4 cellular contexts compared by ENCODE assay signal in the genomic region with DNA sequence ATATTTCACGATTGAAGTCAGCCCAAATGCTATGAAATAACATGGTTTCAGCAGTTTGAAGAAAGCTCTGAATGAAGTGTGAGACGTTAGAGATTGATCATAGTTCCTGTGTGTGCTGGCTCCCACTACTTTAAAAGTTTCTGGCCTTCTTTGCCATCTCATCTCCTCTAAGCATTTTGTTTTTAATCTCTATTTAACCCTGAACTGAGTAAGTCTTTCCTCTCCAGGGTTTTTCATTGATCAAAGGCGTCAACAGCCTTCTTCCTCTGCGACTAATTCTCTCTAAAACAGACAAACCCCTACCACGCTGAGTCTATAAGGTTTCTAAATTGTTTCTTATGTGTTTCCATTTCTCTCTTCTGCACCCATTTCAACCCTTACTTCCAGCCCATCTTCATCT.
TF ChIP-seq lines count a peak whose summit lies in the region.

No MANE protein-coding gene starts in this region.

TF ChIP-seq in SK-N-SH, 30 proteins besides CTCF, POLR2A, EP300 and RAD21:
- TF ChIP-seq SMC3 (IDR thresholded peaks at IDR 0.05; ENCODE audit: low read depth, low read length), result no peak
- no peak for TF ChIP-seq NFIC (IDR thresholded peaks at IDR 0.05; ENCODE audit: borderline replicate concordance)
- TF ChIP-seq RCOR1 (IDR thresholded peaks at IDR 0.05; ENCODE audit: low read length), result no peak
- TF ChIP-seq GATA2 (CRISPR knock-in tag; IDR thresholded peaks at IDR 0.05), result no peak
- TF ChIP-seq, protein P1, sequence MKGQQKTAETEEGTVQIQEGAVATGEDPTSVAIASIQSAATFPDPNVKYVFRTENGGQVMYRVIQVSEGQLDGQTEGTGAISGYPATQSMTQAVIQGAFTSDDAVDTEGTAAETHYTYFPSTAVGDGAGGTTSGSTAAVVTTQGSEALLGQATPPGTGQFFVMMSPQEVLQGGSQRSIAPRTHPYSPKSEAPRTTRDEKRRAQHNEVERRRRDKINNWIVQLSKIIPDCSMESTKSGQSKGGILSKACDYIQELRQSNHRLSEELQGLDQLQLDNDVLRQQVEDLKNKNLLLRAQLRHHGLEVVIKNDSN (IDR thresholded peaks at IDR 0.05; ENCODE audit: borderline replicate concordance, low read depth), result no peak
- TF ChIP-seq, protein P2, sequence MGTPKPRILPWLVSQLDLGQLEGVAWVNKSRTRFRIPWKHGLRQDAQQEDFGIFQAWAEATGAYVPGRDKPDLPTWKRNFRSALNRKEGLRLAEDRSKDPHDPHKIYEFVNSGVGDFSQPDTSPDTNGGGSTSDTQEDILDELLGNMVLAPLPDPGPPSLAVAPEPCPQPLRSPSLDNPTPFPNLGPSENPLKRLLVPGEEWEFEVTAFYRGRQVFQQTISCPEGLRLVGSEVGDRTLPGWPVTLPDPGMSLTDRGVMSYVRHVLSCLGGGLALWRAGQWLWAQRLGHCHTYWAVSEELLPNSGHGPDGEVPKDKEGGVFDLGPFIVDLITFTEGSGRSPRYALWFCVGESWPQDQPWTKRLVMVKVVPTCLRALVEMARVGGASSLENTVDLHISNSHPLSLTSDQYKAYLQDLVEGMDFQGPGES (IDR thresholded peaks at IDR 0.05; ENCODE audit: low read depth, low read length), result no peak
- TF ChIP-seq POLR2AphosphoS5 (IDR thresholded peaks at IDR 0.05; ENCODE audit: low read depth, low read length), result no peak
- no peak for TF ChIP-seq FOSL2 (IDR thresholded peaks at IDR 0.05; ENCODE audit: borderline replicate concordance, low read depth)
- no peak for TF ChIP-seq SIN3A (IDR thresholded peaks at IDR 0.05; ENCODE audit: borderline replicate concordance, low read depth, low read length)
- TF ChIP-seq, protein P3, sequence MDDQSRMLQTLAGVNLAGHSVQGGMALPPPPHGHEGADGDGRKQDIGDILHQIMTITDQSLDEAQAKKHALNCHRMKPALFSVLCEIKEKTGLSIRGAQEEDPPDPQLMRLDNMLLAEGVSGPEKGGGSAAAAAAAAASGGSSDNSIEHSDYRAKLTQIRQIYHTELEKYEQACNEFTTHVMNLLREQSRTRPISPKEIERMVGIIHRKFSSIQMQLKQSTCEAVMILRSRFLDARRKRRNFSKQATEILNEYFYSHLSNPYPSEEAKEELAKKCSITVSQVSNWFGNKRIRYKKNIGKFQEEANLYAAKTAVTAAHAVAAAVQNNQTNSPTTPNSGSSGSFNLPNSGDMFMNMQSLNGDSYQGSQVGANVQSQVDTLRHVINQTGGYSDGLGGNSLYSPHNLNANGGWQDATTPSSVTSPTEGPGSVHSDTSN (IDR thresholded peaks at IDR 0.05), result no peak

TF ChIP-seq in SK-N-SH treated with all-trans-retinoic acid at 6 μM for 48 hours, 23 proteins besides CTCF, POLR2A, EP300 and RAD21:
- TF ChIP-seq ZNF565 (CRISPR knock-in tag; conservative IDR thresholded peaks at IDR 0.05; ENCODE audit: low read depth) (no peak), ZC3H10 (CRISPR knock-in tag; IDR thresholded peaks at IDR 0.05) (no peak), ISL1 (CRISPR knock-in tag; IDR thresholded peaks at IDR 0.05) (no peak), POU6F1 (CRISPR knock-in tag; IDR thresholded peaks at IDR 0.05; ENCODE audit: borderline replicate concordance, low read depth) (no peak), SNAI2 (CRISPR knock-in tag; IDR thresholded peaks at IDR 0.05) (no peak), TOX (CRISPR knock-in tag; IDR thresholded peaks at IDR 0.05; ENCODE audit: borderline replicate concordance) (no peak), PPARA (CRISPR knock-in tag; IDR thresholded peaks at IDR 0.05; ENCODE audit: borderline replicate concordance) (no peak), GLIS3 (CRISPR knock-in tag; IDR thresholded peaks at IDR 0.05) (no peak), TCF4 (CRISPR knock-in tag; IDR thresholded peaks at IDR 0.05; ENCODE audit: borderline replicate concordance) (no peak), ZNF8 (CRISPR knock-in tag; IDR thresholded peaks at IDR 0.05) (no peak), OSR1 (CRISPR knock-in tag; IDR thresholded peaks at IDR 0.05) (no peak), RARB (CRISPR knock-in tag; IDR thresholded peaks at IDR 0.05) (no peak), ZFP30 (CRISPR knock-in tag; IDR thresholded peaks at IDR 0.05) (no peak), ESRRG (CRISPR knock-in tag; IDR thresholded peaks at IDR 0.05) (no peak), ZNF70 (CRISPR knock-in tag; IDR thresholded peaks at IDR 0.05) (no peak)
- TF ChIP-seq, protein P4, sequence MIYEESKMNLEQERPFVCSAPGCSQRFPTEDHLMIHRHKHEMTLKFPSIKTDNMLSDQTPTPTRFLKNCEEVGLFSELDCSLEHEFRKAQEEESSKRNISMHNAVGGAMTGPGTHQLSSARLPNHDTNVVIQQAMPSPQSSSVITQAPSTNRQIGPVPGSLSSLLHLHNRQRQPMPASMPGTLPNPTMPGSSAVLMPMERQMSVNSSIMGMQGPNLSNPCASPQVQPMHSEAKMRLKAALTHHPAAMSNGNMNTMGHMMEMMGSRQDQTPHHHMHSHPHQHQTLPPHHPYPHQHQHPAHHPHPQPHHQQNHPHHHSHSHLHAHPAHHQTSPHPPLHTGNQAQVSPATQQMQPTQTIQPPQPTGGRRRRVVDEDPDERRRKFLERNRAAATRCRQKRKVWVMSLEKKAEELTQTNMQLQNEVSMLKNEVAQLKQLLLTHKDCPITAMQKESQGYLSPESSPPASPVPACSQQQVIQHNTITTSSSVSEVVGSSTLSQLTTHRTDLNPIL (CRISPR knock-in tag; IDR thresholded peaks at IDR 0.05; ENCODE audit: low read depth), result no peak
TF ChIP-seq in SK-N-SH treated with all-trans-retinoic acid at 6 μM for 48 hours: peak in this region for 0.

TF ChIP-seq in IMR-90, 13 proteins besides CTCF, POLR2A, EP300 and RAD21:
- TF ChIP-seq RFX5 (IDR thresholded peaks at IDR 0.05; ENCODE audit: low read depth, low read length), result no peak
TF ChIP-seq in IMR-90: peak in this region for 0.

TF ChIP-seq in WTC11, 78 proteins besides CTCF, POLR2A, EP300 and RAD21:
- TF ChIP-seq NFE2L1 (CRISPR knock-in tag; IDR thresholded peaks at IDR 0.05) (no peak), MAX (CRISPR knock-in tag; IDR thresholded peaks at IDR 0.05) (no peak), ZNF232 (CRISPR knock-in tag; IDR thresholded peaks at IDR 0.05) (no peak), NFATC4 (CRISPR knock-in tag; IDR thresholded peaks at IDR 0.05) (no peak), ARID4B (CRISPR knock-in tag; IDR thresholded peaks at IDR 0.05; ENCODE audit: borderline replicate concordance) (no peak), EMX1 (CRISPR knock-in tag; IDR thresholded peaks at IDR 0.05) (no peak), IRF1 (CRISPR knock-in tag; IDR thresholded peaks at IDR 0.05) (no peak), IRF2 (CRISPR knock-in tag; IDR thresholded peaks at IDR 0.05; ENCODE audit: borderline replicate concordance, low read depth) (no peak), ATF2 (CRISPR knock-in tag; IDR thresholded peaks at IDR 0.05; ENCODE audit: borderline replicate concordance, low read depth) (no peak), ZNF396 (CRISPR knock-in tag; IDR thresholded peaks at IDR 0.05; ENCODE audit: borderline replicate concordance) (no peak), ATF6 (CRISPR knock-in tag; IDR thresholded peaks at IDR 0.05) (no peak), CDX4 (CRISPR knock-in tag; IDR thresholded peaks at IDR 0.05; ENCODE audit: borderline replicate concordance) (no peak), GABPB1 (CRISPR knock-in tag; IDR thresholded peaks at IDR 0.05) (no peak), PRRX2 (CRISPR knock-in tag; IDR thresholded peaks at IDR 0.05) (no peak), RELA (CRISPR knock-in tag; IDR thresholded peaks at IDR 0.05; ENCODE audit: borderline replicate concordance) (no peak), TCF7 (CRISPR knock-in tag; IDR thresholded peaks at IDR 0.05; ENCODE audit: low read depth) (no peak)
- TF ChIP-seq, protein P5, sequence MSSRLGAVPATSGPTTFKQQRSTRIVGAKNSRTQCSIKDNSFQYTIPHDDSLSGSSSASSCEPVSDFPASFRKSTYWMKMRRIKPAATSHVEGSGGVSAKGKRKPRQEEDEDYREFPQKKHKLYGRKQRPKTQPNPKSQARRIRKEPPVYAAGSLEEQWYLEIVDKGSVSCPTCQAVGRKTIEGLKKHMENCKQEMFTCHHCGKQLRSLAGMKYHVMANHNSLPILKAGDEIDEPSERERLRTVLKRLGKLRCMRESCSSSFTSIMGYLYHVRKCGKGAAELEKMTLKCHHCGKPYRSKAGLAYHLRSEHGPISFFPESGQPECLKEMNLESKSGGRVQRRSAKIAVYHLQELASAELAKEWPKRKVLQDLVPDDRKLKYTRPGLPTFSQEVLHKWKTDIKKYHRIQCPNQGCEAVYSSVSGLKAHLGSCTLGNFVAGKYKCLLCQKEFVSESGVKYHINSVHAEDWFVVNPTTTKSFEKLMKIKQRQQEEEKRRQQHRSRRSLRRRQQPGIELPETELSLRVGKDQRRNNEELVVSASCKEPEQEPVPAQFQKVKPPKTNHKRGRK (CRISPR knock-in tag; IDR thresholded peaks at IDR 0.05; ENCODE audit: borderline replicate concordance), result no peak
- TF ChIP-seq, protein P6, sequence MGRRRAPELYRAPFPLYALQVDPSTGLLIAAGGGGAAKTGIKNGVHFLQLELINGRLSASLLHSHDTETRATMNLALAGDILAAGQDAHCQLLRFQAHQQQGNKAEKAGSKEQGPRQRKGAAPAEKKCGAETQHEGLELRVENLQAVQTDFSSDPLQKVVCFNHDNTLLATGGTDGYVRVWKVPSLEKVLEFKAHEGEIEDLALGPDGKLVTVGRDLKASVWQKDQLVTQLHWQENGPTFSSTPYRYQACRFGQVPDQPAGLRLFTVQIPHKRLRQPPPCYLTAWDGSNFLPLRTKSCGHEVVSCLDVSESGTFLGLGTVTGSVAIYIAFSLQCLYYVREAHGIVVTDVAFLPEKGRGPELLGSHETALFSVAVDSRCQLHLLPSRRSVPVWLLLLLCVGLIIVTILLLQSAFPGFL (CRISPR knock-in tag; IDR thresholded peaks at IDR 0.05; ENCODE audit: borderline replicate concordance), result no peak
